In genomic region chr17:41835214-41835799, GRCh38 we compare ENCODE assay signal across 8 cellular contexts. TPM values are rescaled to one million over a fixed set of nuclear protein-coding genes. Genes with fewer than 3 reads are reported as not detected.
DNase-seq lines count a peak whose midpoint lies in the region; ATAC-seq and TF ChIP-seq lines count a peak whose summit lies in the region.

No MANE protein-coding gene starts in this region.

- peaks cover 22% of the 10 kb centered on the region for H3K4me1 Mint-ChIP-seq in activated T-cell treated with anti-CD3 and anti-CD28 coated beads, Interleukin-2, amount 50 U/mL, for 24 hours (ENCODE audit: low read depth)
- peaks cover 9% of the 10 kb centered on the region for H3K4me1 Mint-ChIP-seq in mesothelial cell of epicardium

- H3K27me3 Mint-ChIP-seq in activated T-cell treated with anti-CD3 and anti-CD28 coated beads, Interleukin-2, amount 50 U/mL, for 24 hours: no peaks in the 10 kb centered on the region
- peaks cover 2% of the 10 kb centered on the region for H3K27me3 Mint-ChIP-seq in mesothelial cell of epicardium (ENCODE audit: low read depth)

- peak overlapping the region; percentile 83 for H3K27ac Mint-ChIP-seq in activated T-cell treated with anti-CD3 and anti-CD28 coated beads, Interleukin-2, amount 50 U/mL, for 24 hours
- no peak overlapping the region for H3K27ac Mint-ChIP-seq in mesothelial cell of epicardium

- H3K4me3 Mint-ChIP-seq in activated T-cell treated with anti-CD3 and anti-CD28 coated beads, Interleukin-2, amount 50 U/mL, for 24 hours: peak overlapping the region; percentile 85
- peak overlapping the region; percentile 82 for H3K4me3 Mint-ChIP-seq in mesothelial cell of epicardium

- DNase-seq in activated T-cell treated with anti-CD3 and anti-CD28 coated beads, Interleukin-2, amount 50 U/mL, for 24 hours: no peak
- DNase-seq in activated T-cell treated with anti-CD3 and anti-CD28 coated beads, Interleukin-2, amount 50 U/mL, for 1 hour: no peak
- peak; percentile 19 for DNase-seq in MV-4-11 (lab: John Stamatoyannopoulos, UW)
- no peak for DNase-seq in mesothelial cell of epicardium (ENCODE audit: low spot score in 2 of 2, unreplicated experiment in 2 of 2)
- no peak for DNase-seq in amniotic stem cell (lab: John Stamatoyannopoulos, UW)
- no peak for DNase-seq in NCI-H1048 (lab: John Stamatoyannopoulos, UW)

- TF ChIP-seq CTCF in mesothelial cell of epicardium (IDR thresholded peaks at IDR 0.05; ENCODE audit: unreplicated experiment): no peak

- H3K9me3 Mint-ChIP-seq in activated T-cell treated with anti-CD3 and anti-CD28 coated beads, Interleukin-2, amount 50 U/mL, for 24 hours: no peaks in the 10 kb centered on the region
- no peaks in the 10 kb centered on the region for H3K9me3 Mint-ChIP-seq in mesothelial cell of epicardium

- no peak for ATAC-seq in GM18868 (IDR thresholded peaks at IDR 0.05; ENCODE audit: unreplicated experiment)

- H3K27ac ChIP-seq in cingulate gyrus (ENCODE audit: low read depth, low read length): peak overlapping the region; percentile 81

- H3K36me3 Mint-ChIP-seq in activated T-cell treated with anti-CD3 and anti-CD28 coated beads, Interleukin-2, amount 50 U/mL, for 24 hours (ENCODE audit: low read depth): peaks cover 47% of the 10 kb centered on the region
- H3K36me3 Mint-ChIP-seq in mesothelial cell of epicardium: peaks cover 9% of the 10 kb centered on the region

RNA-seq across cellular contexts. Expression of gene NT5C3B, which starts 0.7 kb away (rescaled TPM):
- 68.5 to 75.5 TPM (median 69.6 TPM) in 3 replicates for total RNA-seq in mesothelial cell of epicardium

RNA-seq across cellular contexts. Expression of gene KLHL10, which starts 2.3 kb away (rescaled TPM):
- 0.16 to 0.27 TPM in 2 of 3 replicates, not detected in the other for total RNA-seq in mesothelial cell of epicardium

RNA-seq across cellular contexts. Expression of gene FKBP10, which starts 22.5 kb away (rescaled TPM):
- 369 to 401 TPM (median 371 TPM) in 3 replicates for total RNA-seq in mesothelial cell of epicardium

RNA-seq across cellular contexts. Expression of gene P3H4, which starts 23.6 kb away (rescaled TPM):
- 61.0 to 62.0 TPM (median 62.0 TPM) in 3 replicates for total RNA-seq in mesothelial cell of epicardium

RNA-seq across cellular contexts. Expression of gene KLHL11, which starts 29.9 kb away (rescaled TPM):
- 21.4 to 22.1 TPM (median 21.9 TPM) in 3 replicates for total RNA-seq in mesothelial cell of epicardium
